Comparison of ENCODE assay signal across 8 cellular contexts in the genomic region with DNA sequence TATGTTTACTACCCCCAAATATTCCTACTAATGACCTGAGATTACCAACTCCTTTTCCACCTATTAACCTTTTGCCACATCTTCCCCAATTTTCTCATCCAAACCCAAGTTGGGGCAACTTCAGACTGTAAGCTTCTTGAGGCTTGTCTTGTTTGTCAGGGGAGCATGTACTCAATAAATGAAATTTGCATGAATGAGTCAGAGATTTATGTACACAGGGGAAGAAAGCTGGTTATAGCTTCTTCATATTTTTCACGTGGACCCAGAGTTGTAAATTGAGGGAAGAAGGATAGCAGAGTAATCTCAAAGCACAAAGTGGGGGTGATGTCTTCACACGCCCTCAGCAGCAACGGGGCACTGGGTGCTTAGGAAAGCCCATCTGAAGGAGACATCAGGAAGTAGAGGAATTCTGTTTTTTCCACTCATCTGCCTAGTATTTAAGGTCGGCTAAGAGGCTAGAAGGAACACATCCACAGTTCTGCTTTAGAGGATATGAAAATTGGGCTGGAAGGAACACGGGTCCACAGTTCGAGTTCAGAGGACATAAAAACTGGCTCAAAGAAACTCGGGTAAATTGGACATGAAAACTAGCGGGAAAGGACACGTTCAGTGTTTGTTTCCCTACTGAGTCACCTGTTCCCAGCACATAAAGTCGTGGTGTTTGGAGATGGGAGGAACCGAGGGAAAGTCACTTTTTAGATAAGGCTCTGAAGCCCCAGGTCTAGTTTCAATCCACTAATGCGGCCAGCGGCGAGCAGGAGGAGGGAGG. TPM values are rescaled to one million over a fixed set of nuclear protein-coding genes. Genes with fewer than 3 reads are reported as not detected.
DNase-seq lines count a peak whose midpoint lies in the region; ATAC-seq and TF ChIP-seq lines count a peak whose summit lies in the region.

No MANE protein-coding gene starts in this region.

- H3K4me3 ChIP-seq in left ventricle myocardium inferior, result peak overlapping the region; percentile 70

- ATAC-seq in Right ventricle myocardium inferior, result no peak
- ATAC-seq in HG02938 (IDR thresholded peaks at IDR 0.05; ENCODE audit: unreplicated experiment), result no peak
- ATAC-seq in HG02885 (IDR thresholded peaks at IDR 0.05; ENCODE audit: poor library complexity, unreplicated experiment), result no peak

- H3K36me3 Mint-ChIP-seq in activated T-helper 1 cell treated with anti-CD3 and anti-CD28 coated beads, Interleukin-12 subunit alpha, Interleukin-12 subunit beta, Interleukin-2, Interleukin-4 antibody, amounts not matched to agents 30 ng/mL and 10 ng/mL and 1 ng/mL, durations not matched to agents 14 hours and 24 hours and 36 hours (ENCODE audit: low read depth), result peaks cover 3% of the 10 kb centered on the region
- H3K36me3 Mint-ChIP-seq in immature natural killer cell (peaks cover 6 to 8% (median 7%) of the 10 kb centered on the region in 3 donors), type B pancreatic cell (no peaks in the 10 kb centered on the region)

- H3K4me3 Mint-ChIP-seq in activated T-helper 1 cell treated with anti-CD3 and anti-CD28 coated beads, Interleukin-12 subunit alpha, Interleukin-12 subunit beta, Interleukin-2, Interleukin-4 antibody, amounts not matched to agents 30 ng/mL and 10 ng/mL and 1 ng/mL, durations not matched to agents 14 hours and 24 hours and 36 hours, result peak overlapping the region; percentile 86
- H3K4me3 Mint-ChIP-seq in immature natural killer cell, result peak overlapping the region; percentile 91 to 98 (median 96)
- H3K4me3 Mint-ChIP-seq in type B pancreatic cell, result peak overlapping the region; percentile 96

- intact Hi-C loops in left ventricle myocardium inferior (cut with micrococcal nuclease), result no loop called here
- intact Hi-C loops in Right ventricle myocardium inferior (cut with DNase I), result no loop called here
- intact Hi-C loops in activated T-helper 1 cell treated with anti-CD3 and anti-CD28 coated beads, Interleukin-12 subunit alpha, Interleukin-12 subunit beta, Interleukin-2, Interleukin-4 antibody, amounts not matched to agents 30 ng/mL and 10 ng/mL and 1 ng/mL, durations not matched to agents 14 hours and 24 hours and 36 hours (cut with micrococcal nuclease), result loop anchor here (5.0 to 10.0 kb wide), 3 partner anchors 243 to 1050 kb away; a partner anchor contains a TSS

- H3K27me3 Mint-ChIP-seq in activated T-helper 1 cell treated with anti-CD3 and anti-CD28 coated beads, Interleukin-12 subunit alpha, Interleukin-12 subunit beta, Interleukin-2, Interleukin-4 antibody, amounts not matched to agents 30 ng/mL and 10 ng/mL and 1 ng/mL, durations not matched to agents 14 hours and 24 hours and 36 hours (ENCODE audit: insufficient read depth), result no peaks in the 10 kb centered on the region
- H3K27me3 Mint-ChIP-seq in immature natural killer cell (ENCODE audit: low read depth in 3 of 3) (peaks cover 5 to 11% (median 7%) of the 10 kb centered on the region in 3 donors), type B pancreatic cell (no peaks in the 10 kb centered on the region)

- H3K27ac Mint-ChIP-seq in activated T-helper 1 cell treated with anti-CD3 and anti-CD28 coated beads, Interleukin-12 subunit alpha, Interleukin-12 subunit beta, Interleukin-2, Interleukin-4 antibody, amounts not matched to agents 30 ng/mL and 10 ng/mL and 1 ng/mL, durations not matched to agents 14 hours and 24 hours and 36 hours, result peak overlapping the region; percentile 4
- H3K27ac Mint-ChIP-seq in immature natural killer cell (peak overlapping the region; percentile 85 to 96 (median 94)), type B pancreatic cell (peak overlapping the region; percentile 84)

- no peaks in the 10 kb centered on the region for H3K9me3 ChIP-seq in left ventricle myocardium inferior (replicated peaks)

- TF ChIP-seq CTCF in left ventricle myocardium inferior (IDR thresholded peaks at IDR 0.05; ENCODE audit: borderline replicate concordance) (no peak), type B pancreatic cell (conservative IDR thresholded peaks at IDR 0.05) (no peak)

- H3K36me3 ChIP-seq in left ventricle myocardium inferior, result no peaks in the 10 kb centered on the region

- no peaks in the 10 kb centered on the region for H3K9me3 Mint-ChIP-seq in activated T-helper 1 cell treated with anti-CD3 and anti-CD28 coated beads, Interleukin-12 subunit alpha, Interleukin-12 subunit beta, Interleukin-2, Interleukin-4 antibody, amounts not matched to agents 30 ng/mL and 10 ng/mL and 1 ng/mL, durations not matched to agents 14 hours and 24 hours and 36 hours
- no peaks in the 10 kb centered on the region for H3K9me3 Mint-ChIP-seq in immature natural killer cell
- H3K9me3 Mint-ChIP-seq in type B pancreatic cell, result no peaks in the 10 kb centered on the region

- no peak overlapping the region for H3K27ac ChIP-seq in left ventricle myocardium inferior (replicated peaks)

- H3K27me3 ChIP-seq in left ventricle myocardium inferior (ENCODE audit: low read depth), result no peaks in the 10 kb centered on the region

- H3K4me1 ChIP-seq in left ventricle myocardium inferior, result peaks cover 14% of the 10 kb centered on the region

- peaks cover 20% of the 10 kb centered on the region for H3K4me1 Mint-ChIP-seq in activated T-helper 1 cell treated with anti-CD3 and anti-CD28 coated beads, Interleukin-12 subunit alpha, Interleukin-12 subunit beta, Interleukin-2, Interleukin-4 antibody, amounts not matched to agents 30 ng/mL and 10 ng/mL and 1 ng/mL, durations not matched to agents 14 hours and 24 hours and 36 hours (ENCODE audit: low read depth)
- H3K4me1 Mint-ChIP-seq in immature natural killer cell, result peaks cover 50 to 54% of the 10 kb centered on the region in 2 donors
- H3K4me1 Mint-ChIP-seq in type B pancreatic cell (ENCODE audit: unreplicated experiment), result peaks cover 23% of the 10 kb centered on the region

- DNase-seq in left ventricle myocardium inferior, result no peak
- DNase-seq in Right ventricle myocardium inferior (ENCODE audit: missing footprints), result no peak
- no peak for DNase-seq in activated T-helper 1 cell treated with anti-CD3 and anti-CD28 coated beads, Interleukin-12 subunit alpha, Interleukin-12 subunit beta, Interleukin-2, Interleukin-4 antibody, amounts not matched to agents 30 ng/mL and 10 ng/mL and 1 ng/mL, durations not matched to agents 14 hours and 24 hours and 36 hours (ENCODE audit: low spot score)
- no peak for DNase-seq in immature natural killer cell
- no peak for DNase-seq in type B pancreatic cell (ENCODE audit: extremely low spot score, unreplicated experiment)
- DNase-seq in ecto neural progenitor cell (ENCODE audit: low spot score), result no peak

RNA-seq across cellular contexts. Expression of a gene that starts 0.7 kb away (rescaled TPM):
- total RNA-seq in left ventricle myocardium inferior (3.2 TPM), Right ventricle myocardium inferior (2.4 TPM), type B pancreatic cell (ENCODE audit: low replicate concordance) (16.7 and 25.1 TPM in 2 replicates)
- 3.8 and 6.9 TPM in 2 replicates for total RNA-seq in activated T-helper 1 cell treated with anti-CD3 and anti-CD28 coated beads, Interleukin-12 subunit alpha, Interleukin-12 subunit beta, Interleukin-2, Interleukin-4 antibody, amounts not matched to agents 30 ng/mL and 10 ng/mL and 1 ng/mL, durations not matched to agents 14 hours and 24 hours and 36 hours
- polyA plus RNA-seq in immature natural killer cell, result 10 to 100 TPM; 66.3 to 79.1 (median 73.4) TPM

RNA-seq across cellular contexts. Expression of a gene that starts 52.9 kb away (rescaled TPM):
- total RNA-seq in left ventricle myocardium inferior (7.8 TPM), Right ventricle myocardium inferior (6.8 TPM), type B pancreatic cell (ENCODE audit: low replicate concordance) (15.5 and 16.6 TPM in 2 replicates)
- 20.6 and 22.1 TPM in 2 replicates for total RNA-seq in activated T-helper 1 cell treated with anti-CD3 and anti-CD28 coated beads, Interleukin-12 subunit alpha, Interleukin-12 subunit beta, Interleukin-2, Interleukin-4 antibody, amounts not matched to agents 30 ng/mL and 10 ng/mL and 1 ng/mL, durations not matched to agents 14 hours and 24 hours and 36 hours
- 10 to 100 TPM; 13.5 to 34.1 (median 15.7) TPM for polyA plus RNA-seq in immature natural killer cell

Comparison
In these comparisons a context has a peak if more than half of its experiments do, and no peak if none do; other contexts are left out.
1. H3K27ac Mint-ChIP-seq: peak in every context shown above with its lines; median percentile 94 in immature natural killer cell; 84 in type B pancreatic cell; 4 in activated T-helper 1 cell treated with anti-CD3 and anti-CD28 coated beads, Interleukin-12 subunit alpha, Interleukin-12 subunit beta, Interleukin-2, Interleukin-4 antibody, amounts not matched to agents 30 ng/mL and 10 ng/mL and 1 ng/mL, durations not matched to agents 14 hours and 24 hours and 36 hours.